9 cellular contexts compared by ENCODE assay signal in genomic region chr5:1445313-1445894, GRCh38. TPM values are rescaled to one million over a fixed set of nuclear protein-coding genes. Genes with fewer than 3 reads are reported as not detected.
DNase-seq lines count a peak whose midpoint lies in the region; ATAC-seq and TF ChIP-seq lines count a peak whose summit lies in the region.
"Had no signal": no experiment of that assay in that cellular context is flagged by ENCODE, and none has a peak within 500 bp of the region (broad histone marks: within the 10 kb centered on the region; RNA-seq: fewer than 3 reads in every experiment).

Gene SLC6A3 (minus strand): TSS chr5:1445440. CDS start chr5:1443197, 2,243 bp downstream.

- H3K4me1 ChIP-seq in HUES48 (ENCODE audit: control insufficient read depth, insufficient read depth, low read length), result no peaks in the 10 kb centered on the region
- peaks cover 7% of the 10 kb centered on the region for H3K4me1 ChIP-seq in smooth muscle cell (ENCODE audit: low read depth)

- no peaks in the 10 kb centered on the region for H3K9me3 Mint-ChIP-seq in activated CD8-positive, alpha-beta T cell treated with anti-CD3 and anti-CD28 coated beads for 36 hours

- ATAC-seq in activated CD8-positive, alpha-beta T cell treated with anti-CD3 and anti-CD28 coated beads for 36 hours, result peak; percentile 52
- peak; percentile 19 to 80 for ATAC-seq in left cardiac atrium
- ATAC-seq in HG03571 (IDR thresholded peaks at IDR 0.05; ENCODE audit: unreplicated experiment), result no peak

- 4% methylated on average over 27 of the region's 73 CpGs for WGBS in smooth muscle cell (ENCODE audit: low lambda C conversion rate)

- H3K36me3 ChIP-seq in HUES48 (ENCODE audit: control insufficient read depth, insufficient read depth, low read length) (no peaks in the 10 kb centered on the region), smooth muscle cell (ENCODE audit: low read depth) (no peaks in the 10 kb centered on the region)

- no peak within 1 kb of the TSS for H3K27ac ChIP-seq in HUES48 (ENCODE audit: low read depth, low read length)
- no peak within 1 kb of the TSS for H3K27ac ChIP-seq in smooth muscle cell (ENCODE audit: low read depth)

- no peak within 1 kb of the TSS for H3K27ac Mint-ChIP-seq in activated CD8-positive, alpha-beta T cell treated with anti-CD3 and anti-CD28 coated beads for 36 hours

- CTCF ChIA-PET in activated CD8-positive, alpha-beta T cell treated with anti-CD3 and anti-CD28 coated beads for 36 hours (lab: Charles Lee), result no interaction called here

- H4K20me1 ChIP-seq in smooth muscle cell (ENCODE audit: low read depth), result no peaks in the 10 kb centered on the region

- DNase-seq in activated CD8-positive, alpha-beta T cell treated with anti-CD3 and anti-CD28 coated beads for 36 hours, result peak; percentile 52
- DNase-seq in left cardiac atrium (peak; percentile 54), smooth muscle cell (lab: John Stamatoyannopoulos, UW; ENCODE audit: unreplicated experiment) (no peak), OCI-M2 (lab: John Stamatoyannopoulos, UW; ENCODE audit: unreplicated experiment) (no peak), globus pallidus (ENCODE audit: low spot score) (no peak), DMS79 treated with DMSO at 0.1 percent for 48 hours (lab: John Stamatoyannopoulos, UW) (no peak)

- no peaks in the 10 kb centered on the region for H3F3A ChIP-seq in smooth muscle cell (ENCODE audit: low read depth)

- H3K4me3 Mint-ChIP-seq in activated CD8-positive, alpha-beta T cell treated with anti-CD3 and anti-CD28 coated beads for 36 hours, result no peak within 1 kb of the TSS

- H3K79me2 ChIP-seq in smooth muscle cell (ENCODE audit: low read depth), result no peaks in the 10 kb centered on the region

- no peak within 1 kb of the TSS for H2AFZ ChIP-seq in smooth muscle cell (ENCODE audit: low read depth)

- H3K9ac ChIP-seq in HUES48 (ENCODE audit: low read depth, low read length) (no peak within 1 kb of the TSS), smooth muscle cell (ENCODE audit: low read depth) (no peak within 1 kb of the TSS)

- POLR2A ChIA-PET in activated CD8-positive, alpha-beta T cell treated with anti-CD3 and anti-CD28 coated beads for 36 hours (lab: Charles Lee), result no interaction called here

- TF ChIP-seq CTCF in activated CD8-positive, alpha-beta T cell treated with anti-CD3 and anti-CD28 coated beads for 36 hours (IDR thresholded peaks at IDR 0.05), result no peak
- TF ChIP-seq CTCF in smooth muscle cell (IDR thresholded peaks at IDR 0.05; ENCODE audit: borderline replicate concordance, insufficient read depth, poor library complexity, severe bottlenecking), result no peak

- no peaks in the 10 kb centered on the region for H3K36me3 Mint-ChIP-seq in activated CD8-positive, alpha-beta T cell treated with anti-CD3 and anti-CD28 coated beads for 36 hours (ENCODE audit: low read depth)

- H3K27me3 Mint-ChIP-seq in activated CD8-positive, alpha-beta T cell treated with anti-CD3 and anti-CD28 coated beads for 36 hours, result peaks cover 39% of the 10 kb centered on the region

- H3K4me1 Mint-ChIP-seq in activated CD8-positive, alpha-beta T cell treated with anti-CD3 and anti-CD28 coated beads for 36 hours (ENCODE audit: low read depth), result peaks cover 29% of the 10 kb centered on the region

- H3K4me3 ChIP-seq in HUES48 (ENCODE audit: low read depth, low read length) (peak within 1 kb of the TSS; percentile 60), smooth muscle cell (peak within 1 kb of the TSS; percentile 21)

- H3K27me3 ChIP-seq in HUES48 (ENCODE audit: control insufficient read depth, insufficient read depth, low read length), result peaks cover 84% of the 10 kb centered on the region
- peaks cover 88% of the 10 kb centered on the region for H3K27me3 ChIP-seq in smooth muscle cell (ENCODE audit: low read depth)

- peak within 1 kb of the TSS; percentile 80 for H3K4me2 ChIP-seq in smooth muscle cell

- intact Hi-C loops in activated CD8-positive, alpha-beta T cell treated with anti-CD3 and anti-CD28 coated beads for 36 hours (cut with micrococcal nuclease), result no loop called here
- intact Hi-C loops in left cardiac atrium (cut with DNase I), result no loop called here

- H3K9me3 ChIP-seq in HUES48 (ENCODE audit: control insufficient read depth, insufficient read depth, low read length) (no peaks in the 10 kb centered on the region), smooth muscle cell (replicated peaks; ENCODE audit: low read depth) (no peaks in the 10 kb centered on the region)

RNA-seq across cellular contexts. Expression of gene SLC6A3, which starts in this region (rescaled TPM):
- not detected for total RNA-seq in activated CD8-positive, alpha-beta T cell treated with anti-CD3 and anti-CD28 coated beads for 36 hours
- under 1 TPM in 1 of 2 donors, not detected in 1; 0.06 TPM for total RNA-seq in left cardiac atrium
- not detected in 2 replicates for total RNA-seq in smooth muscle cell
- not detected in 2 replicates for polyA plus RNA-seq in smooth muscle cell
- total RNA-seq: lower leg skin had no signal

Comparison
In these comparisons a context has a peak if more than half of its experiments do, and no peak if none do; other contexts are left out.
1. Peak in DNase-seq and ATAC-seq in activated CD8-positive, alpha-beta T cell treated with anti-CD3 and anti-CD28 coated beads for 36 hours; RNA of the gene not detected or under 1 TPM.
2. Peak in DNase-seq and ATAC-seq in left cardiac atrium; RNA of the gene not detected or under 1 TPM.